1 cellular context compared by ENCODE assay signal in genomic region chr2:237744613-237745249, GRCh38.
TF ChIP-seq lines count a peak whose summit lies in the region.

No MANE protein-coding gene starts in this region.

TF ChIP-seq in HepG2, 621 proteins besides CTCF, POLR2A, EP300 and RAD21 (continued from another document and continues in another):
- TF ChIP-seq HDAC1 (CRISPR knock-in tag; IDR thresholded peaks at IDR 0.05) (peak; percentile 59), MEIS2 (CRISPR knock-in tag; IDR thresholded peaks at IDR 0.05) (0 out of 2 replicates have a peak, but pooled peaks have one; percentile 55), ZNF891 (CRISPR knock-in tag; IDR thresholded peaks at IDR 0.05) (peak; percentile 92; the same call in 1 of the 2 replicates), ZBTB7A (CRISPR knock-in tag; IDR thresholded peaks at IDR 0.05) (0 out of 2 replicates have a peak, but pooled peaks have one; percentile 37), HIVEP1 (CRISPR knock-in tag; IDR thresholded peaks at IDR 0.05) (peak; percentile 81), ARID2 (CRISPR knock-in tag; IDR thresholded peaks at IDR 0.05; ENCODE audit: borderline replicate concordance) (no peak; the same call in 1 of the 2 replicates), PPARG (CRISPR knock-in tag; conservative IDR thresholded peaks at IDR 0.05) (peak; percentile 51; the same call in 1 of the 2 replicates), FLYWCH1 (CRISPR knock-in tag; IDR thresholded peaks at IDR 0.05) (no peak), ETV5 (CRISPR knock-in tag; IDR thresholded peaks at IDR 0.05; ENCODE audit: borderline replicate concordance) (peak; percentile 76; the same call in 1 of the 2 replicates), ZBED4 (CRISPR knock-in tag; IDR thresholded peaks at IDR 0.05; ENCODE audit: borderline replicate concordance) (peak; percentile 75; the same call in 1 of the 2 replicates), MIER2 (CRISPR knock-in tag; IDR thresholded peaks at IDR 0.05) (peak; percentile 73; the same call in 1 of the 2 replicates), ZNF263 (CRISPR knock-in tag; IDR thresholded peaks at IDR 0.05) (0 out of 2 replicates have a peak, but pooled peaks have one; percentile 13), RORA (CRISPR knock-in tag; IDR thresholded peaks at IDR 0.05) (no peak), NFKBIZ (CRISPR knock-in tag; IDR thresholded peaks at IDR 0.05) (peak; percentile 67; the same call in 1 of the 2 replicates), TBX2 (CRISPR knock-in tag; IDR thresholded peaks at IDR 0.05; ENCODE audit: borderline replicate concordance) (peak; percentile 68; the same call in 1 of the 2 replicates), REXO4 (CRISPR knock-in tag; IDR thresholded peaks at IDR 0.05; ENCODE audit: borderline replicate concordance) (no peak), SMAD1 (CRISPR knock-in tag; IDR thresholded peaks at IDR 0.05; ENCODE audit: borderline replicate concordance, low read depth) (peak; percentile 94; the same call in 1 of the 2 replicates), E2F5 (CRISPR knock-in tag; conservative IDR thresholded peaks at IDR 0.05) (no peak), POGK (CRISPR knock-in tag; conservative IDR thresholded peaks at IDR 0.05) (0 out of 2 replicates have a peak, but pooled peaks have one; percentile 44), ELF3 (CRISPR knock-in tag; IDR thresholded peaks at IDR 0.05) (peak; percentile 70), KDM2A (CRISPR knock-in tag; IDR thresholded peaks at IDR 0.05; ENCODE audit: borderline replicate concordance, low read depth) (peak; percentile 89), AKAP8 (CRISPR knock-in tag; IDR thresholded peaks at IDR 0.05) (peak; percentile 69; the same call in 1 of the 2 replicates), FOXO1 (CRISPR knock-in tag; IDR thresholded peaks at IDR 0.05) (peak; percentile 55; the same call in 1 of the 2 replicates), TMF1 (CRISPR knock-in tag; IDR thresholded peaks at IDR 0.05; ENCODE audit: low read depth) (no peak), ZFX (CRISPR knock-in tag; IDR thresholded peaks at IDR 0.05; ENCODE audit: low read depth) (peak; percentile 17; the same call in 1 of the 2 replicates), ZNF256 (CRISPR knock-in tag; conservative IDR thresholded peaks at IDR 0.05) (no peak), ZNF598 (CRISPR knock-in tag; IDR thresholded peaks at IDR 0.05; ENCODE audit: borderline replicate concordance) (peak; percentile 84; the same call in 1 of the 2 replicates), PRDM4 (CRISPR knock-in tag; IDR thresholded peaks at IDR 0.05; ENCODE audit: borderline replicate concordance) (0 out of 2 replicates have a peak, but pooled peaks have one; percentile 77), NRL (CRISPR knock-in tag; IDR thresholded peaks at IDR 0.05; ENCODE audit: borderline replicate concordance) (peak; percentile 57; the same call in 1 of the 2 replicates), HOXA3 (CRISPR knock-in tag; IDR thresholded peaks at IDR 0.05) (peak; percentile 25; the same call in 1 of the 2 replicates), ZSCAN12 (CRISPR knock-in tag; IDR thresholded peaks at IDR 0.05) (no peak), ZNF567 (CRISPR knock-in tag; IDR thresholded peaks at IDR 0.05; ENCODE audit: borderline replicate concordance) (peak; percentile 47; the same call in 1 of the 2 replicates), ZNF607 (CRISPR knock-in tag; IDR thresholded peaks at IDR 0.05; ENCODE audit: borderline replicate concordance) (peak; percentile 85), ZNF34 (CRISPR knock-in tag; IDR thresholded peaks at IDR 0.05; ENCODE audit: borderline replicate concordance) (no peak), PHF21A (CRISPR knock-in tag; IDR thresholded peaks at IDR 0.05) (no peak), ELF1 (CRISPR knock-in tag; IDR thresholded peaks at IDR 0.05) (peak; percentile 47; the same call in 1 of the 2 replicates), ZNF550 (CRISPR knock-in tag; IDR thresholded peaks at IDR 0.05; ENCODE audit: borderline replicate concordance) (no peak), KMT2A (CRISPR knock-in tag; IDR thresholded peaks at IDR 0.05) (peak; percentile 43; the same call in 1 of the 2 replicates), SMARCE1 (IDR thresholded peaks at IDR 0.05; ENCODE audit: borderline replicate concordance) (no peak), ZNF274 (CRISPR knock-in tag; IDR thresholded peaks at IDR 0.05) (peak; percentile 58; the same call in 1 of the 2 replicates), RXRA (CRISPR knock-in tag; IDR thresholded peaks at IDR 0.05) (peak; percentile 59; the same call in 1 of the 2 replicates)
- TF ChIP-seq, protein P1, sequence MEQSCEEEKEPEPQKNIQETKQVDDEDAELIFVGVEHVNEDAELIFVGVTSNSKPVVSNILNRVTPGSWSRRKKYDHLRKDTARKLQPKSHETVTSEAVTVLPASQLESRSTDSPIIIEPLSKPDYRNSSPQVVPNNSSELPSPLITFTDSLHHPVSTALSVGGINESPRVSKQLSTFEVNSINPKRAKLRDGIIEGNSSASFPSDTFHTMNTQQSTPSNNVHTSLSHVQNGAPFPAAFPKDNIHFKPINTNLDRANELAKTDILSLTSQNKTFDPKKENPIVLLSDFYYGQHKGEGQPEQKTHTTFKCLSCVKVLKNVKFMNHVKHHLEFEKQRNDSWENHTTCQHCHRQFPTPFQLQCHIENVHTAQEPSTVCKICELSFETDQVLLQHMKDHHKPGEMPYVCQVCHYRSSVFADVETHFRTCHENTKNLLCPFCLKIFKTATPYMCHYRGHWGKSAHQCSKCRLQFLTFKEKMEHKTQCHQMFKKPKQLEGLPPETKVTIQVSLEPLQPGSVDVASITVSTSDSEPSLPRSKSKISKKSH (CRISPR knock-in tag; IDR thresholded peaks at IDR 0.05; ENCODE audit: borderline replicate concordance) = 0 out of 2 replicates have a peak, but pooled peaks have one; percentile 62
- TF ChIP-seq, protein P2, sequence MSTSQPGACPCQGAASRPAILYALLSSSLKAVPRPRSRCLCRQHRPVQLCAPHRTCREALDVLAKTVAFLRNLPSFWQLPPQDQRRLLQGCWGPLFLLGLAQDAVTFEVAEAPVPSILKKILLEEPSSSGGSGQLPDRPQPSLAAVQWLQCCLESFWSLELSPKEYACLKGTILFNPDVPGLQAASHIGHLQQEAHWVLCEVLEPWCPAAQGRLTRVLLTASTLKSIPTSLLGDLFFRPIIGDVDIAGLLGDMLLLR (CRISPR knock-in tag; IDR thresholded peaks at IDR 0.05) = no peak
- TF ChIP-seq, protein P3, sequence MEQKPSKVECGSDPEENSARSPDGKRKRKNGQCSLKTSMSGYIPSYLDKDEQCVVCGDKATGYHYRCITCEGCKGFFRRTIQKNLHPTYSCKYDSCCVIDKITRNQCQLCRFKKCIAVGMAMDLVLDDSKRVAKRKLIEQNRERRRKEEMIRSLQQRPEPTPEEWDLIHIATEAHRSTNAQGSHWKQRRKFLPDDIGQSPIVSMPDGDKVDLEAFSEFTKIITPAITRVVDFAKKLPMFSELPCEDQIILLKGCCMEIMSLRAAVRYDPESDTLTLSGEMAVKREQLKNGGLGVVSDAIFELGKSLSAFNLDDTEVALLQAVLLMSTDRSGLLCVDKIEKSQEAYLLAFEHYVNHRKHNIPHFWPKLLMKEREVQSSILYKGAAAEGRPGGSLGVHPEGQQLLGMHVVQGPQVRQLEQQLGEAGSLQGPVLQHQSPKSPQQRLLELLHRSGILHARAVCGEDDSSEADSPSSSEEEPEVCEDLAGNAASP (CRISPR knock-in tag; IDR thresholded peaks at IDR 0.05; ENCODE audit: borderline replicate concordance) = peak; percentile 82
- TF ChIP-seq, protein P4, sequence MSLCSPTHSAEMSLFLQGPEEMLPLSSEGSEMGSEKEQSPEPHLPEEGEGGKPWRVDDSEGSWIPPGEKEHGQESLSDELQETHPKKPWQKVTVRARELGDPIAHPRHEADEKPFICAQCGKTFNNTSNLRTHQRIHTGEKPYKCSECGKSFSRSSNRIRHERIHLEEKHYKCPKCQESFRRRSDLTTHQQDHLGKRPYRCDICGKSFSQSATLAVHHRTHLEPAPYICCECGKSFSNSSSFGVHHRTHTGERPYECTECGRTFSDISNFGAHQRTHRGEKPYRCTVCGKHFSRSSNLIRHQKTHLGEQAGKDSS (CRISPR knock-in tag; IDR thresholded peaks at IDR 0.05; ENCODE audit: borderline replicate concordance, low read depth) = peak; percentile 43; the same call in 1 of the 2 replicates
- TF ChIP-seq, protein P5, sequence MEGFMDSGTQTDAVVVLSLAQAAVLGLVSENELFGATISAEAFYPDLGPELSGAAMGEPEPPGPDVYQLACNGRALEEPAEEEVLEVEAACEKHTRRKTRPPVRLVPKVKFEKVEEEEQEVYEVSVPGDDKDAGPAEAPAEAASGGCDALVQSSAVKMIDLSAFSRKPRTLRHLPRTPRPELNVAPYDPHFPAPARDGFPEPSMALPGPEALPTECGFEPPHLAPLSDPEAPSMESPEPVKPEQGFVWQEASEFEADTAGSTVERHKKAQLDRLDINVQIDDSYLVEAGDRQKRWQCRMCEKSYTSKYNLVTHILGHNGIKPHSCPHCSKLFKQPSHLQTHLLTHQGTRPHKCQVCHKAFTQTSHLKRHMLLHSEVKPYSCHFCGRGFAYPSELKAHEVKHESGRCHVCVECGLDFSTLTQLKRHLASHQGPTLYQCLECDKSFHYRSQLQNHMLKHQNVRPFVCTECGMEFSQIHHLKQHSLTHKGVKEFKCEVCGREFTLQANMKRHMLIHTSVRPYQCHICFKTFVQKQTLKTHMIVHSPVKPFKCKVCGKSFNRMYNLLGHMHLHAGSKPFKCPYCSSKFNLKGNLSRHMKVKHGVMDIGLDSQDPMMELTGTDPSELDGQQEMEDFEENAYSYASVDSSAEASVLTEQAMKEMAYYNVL (CRISPR knock-in tag; IDR thresholded peaks at IDR 0.05; ENCODE audit: borderline replicate concordance) = peak; percentile 19
- TF ChIP-seq, protein P6, sequence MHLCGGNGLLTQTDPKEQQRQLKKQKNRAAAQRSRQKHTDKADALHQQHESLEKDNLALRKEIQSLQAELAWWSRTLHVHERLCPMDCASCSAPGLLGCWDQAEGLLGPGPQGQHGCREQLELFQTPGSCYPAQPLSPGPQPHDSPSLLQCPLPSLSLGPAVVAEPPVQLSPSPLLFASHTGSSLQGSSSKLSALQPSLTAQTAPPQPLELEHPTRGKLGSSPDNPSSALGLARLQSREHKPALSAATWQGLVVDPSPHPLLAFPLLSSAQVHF (CRISPR knock-in tag; IDR thresholded peaks at IDR 0.05) = no peak
